ENCODE assay signal across 15 cellular contexts in the genomic region with DNA sequence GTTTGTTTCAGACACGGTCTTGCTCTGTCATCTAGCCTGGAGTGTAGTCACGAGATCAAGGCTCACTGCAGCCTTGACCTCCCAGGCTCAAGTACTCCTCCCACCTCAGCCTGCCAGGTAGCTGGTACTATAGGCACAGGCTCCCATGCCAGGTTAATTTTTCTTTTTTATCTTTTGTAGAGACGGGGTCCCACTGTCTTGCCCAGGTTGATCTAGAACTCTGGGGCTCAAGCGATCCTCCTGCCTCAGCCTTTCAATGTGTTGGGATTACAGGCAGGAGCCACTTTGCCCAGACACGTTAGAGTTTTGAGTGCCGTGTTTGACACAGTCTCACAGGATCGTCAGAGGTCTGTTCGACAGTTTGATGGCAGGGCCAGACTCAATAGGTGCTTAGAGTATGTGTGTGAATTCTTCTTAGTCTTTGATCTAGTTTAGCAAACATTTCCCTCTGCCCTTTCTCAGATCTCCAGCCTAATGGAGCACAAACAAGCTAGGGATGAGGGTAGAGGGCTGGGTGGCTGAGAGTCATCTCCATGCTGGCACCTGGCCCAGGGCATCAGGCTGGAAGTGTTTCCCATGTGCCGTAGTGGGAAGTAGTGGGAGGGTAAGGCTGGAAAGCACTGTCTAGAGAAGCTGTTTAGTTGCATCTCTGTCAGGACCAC.
A peak's percentile ranks its signal among the peaks of the same experiment; 100 is the strongest.
DNase-seq lines count a peak whose midpoint lies in the region; ATAC-seq and TF ChIP-seq lines count a peak whose summit lies in the region.
"Had no signal": no experiment of that assay in that cellular context is flagged by ENCODE, and none has a peak within 500 bp of the region (broad histone marks: within the 10 kb centered on the region; RNA-seq: fewer than 3 reads in every experiment).

No MANE protein-coding gene starts in this region.

- intact Hi-C loops in posterior vena cava (cut with DNase I): no loop called here

- TF ChIP-seq CTCF in epithelial cell of esophagus (IDR thresholded peaks at IDR 0.05; ENCODE audit: insufficient read depth, low read depth, low read length, missing control alignments): no peak

- no peak for ATAC-seq in GM21529 (IDR thresholded peaks at IDR 0.05; ENCODE audit: unreplicated experiment)
- ATAC-seq: activated T-cell treated with anti-CD3 and anti-CD28 coated beads, Interleukin-2, amount 50 U/mL, for 4 hours; left lobe of liver; T-cell had no signal

- in situ Hi-C loops in KBM-7 (cut with MboI; ENCODE audit: low pct_unique_long_range_greater_than_20kb, low sequenced_read_pairs): no loop called here

- DNase-seq in NCI-H1417 (lab: John Stamatoyannopoulos, UW) (peak in 2 of 3 experiments; percentile 17 to 47), NCI-H1417 treated with DMSO at 0.1 percent for 48 hours (lab: John Stamatoyannopoulos, UW) (no peak), NCI-H226 (peak; percentile 57), epithelial cell of esophagus (ENCODE audit: low read depth) (peak; percentile 72), posterior vena cava (ENCODE audit: low spot score) (peak; percentile 46), midbrain (lab: John Stamatoyannopoulos, UW) (no peak), KBM-7 (no peak)
- DNase-seq: activated CD4-positive, alpha-beta T cell treated with anti-CD3 and anti-CD28 coated beads, Interleukin-2, amount 10 ng/mL, durations not matched to agents 24 days and 14 days; activated T-cell treated with anti-CD3 and anti-CD28 coated beads, Interleukin-2, amount 50 U/mL, for 4 hours; NCI-H187; OCI-M1; T-cell had no signal

- no peak overlapping the region for H3K4me3 ChIP-seq in epithelial cell of esophagus (ENCODE audit: low read length)
- H3K4me3 ChIP-seq: tibial nerve had no signal

Comparison
In these comparisons a context has a peak if more than half of its experiments do, and no peak if none do; other contexts are left out.
1. DNase-seq: peak in NCI-H1417 (2 of 3), NCI-H226 (single experiment), epithelial cell of esophagus (single experiment) and posterior vena cava (single experiment); none in NCI-H1417 treated with DMSO at 0.1 percent for 48 hours (single experiment), midbrain (single experiment) and KBM-7 (single experiment).